ENCODE assay signal across 9 cellular contexts in the genomic region with DNA sequence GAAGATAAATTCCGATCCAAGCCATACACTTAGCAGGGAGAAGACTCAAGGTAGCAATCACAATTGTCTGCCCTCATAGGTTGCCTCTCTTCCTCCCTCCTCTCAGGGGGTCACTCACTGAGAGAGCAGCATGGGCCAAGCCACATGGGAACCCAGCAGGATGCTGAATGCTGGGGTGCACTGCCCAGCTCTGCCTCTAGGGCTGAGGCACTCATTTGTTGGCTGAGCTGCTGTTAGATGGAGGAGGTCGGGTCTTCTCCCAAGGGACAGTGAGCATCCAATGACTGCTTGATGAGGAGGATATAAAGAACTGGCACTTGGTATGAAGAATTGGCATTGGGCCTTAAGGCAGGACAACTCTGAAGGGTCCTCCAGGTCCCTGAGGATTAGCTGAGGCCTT.
DNase-seq lines count a peak whose midpoint lies in the region; ATAC-seq and TF ChIP-seq lines count a peak whose summit lies in the region.
"Had no signal": no experiment of that assay in that cellular context is flagged by ENCODE, and none has a peak within 500 bp of the region (broad histone marks: within the 10 kb centered on the region; RNA-seq: fewer than 3 reads in every experiment).

No MANE protein-coding gene starts in this region.

- ATAC-seq in GM18909 (IDR thresholded peaks at IDR 0.05; ENCODE audit: poor library complexity, unreplicated experiment) (peak; percentile 58), HG02623 (IDR thresholded peaks at IDR 0.05; ENCODE audit: unreplicated experiment) (no peak)
- ATAC-seq: body of pancreas had no signal

- H3K9ac ChIP-seq in Loucy (ENCODE audit: low read depth, low read length, poor library complexity, severe bottlenecking), result no peak overlapping the region

- H2AFZ ChIP-seq in Loucy (ENCODE audit: low read length), result no peak overlapping the region

- H3F3A ChIP-seq in Loucy (ENCODE audit: low read depth), result no peaks in the 10 kb centered on the region

- H3K4me3 ChIP-seq in Loucy (ENCODE audit: low read length, poor library complexity, severe bottlenecking), result no peak overlapping the region
- no peak overlapping the region for H3K4me3 ChIP-seq in epithelial cell of proximal tubule (ENCODE audit: low read depth, low read length)
- H3K4me3 ChIP-seq: body of pancreas had no signal

- DNase-seq in ACHN (peak; percentile 17), epithelial cell of proximal tubule (ENCODE audit: low read depth) (no peak), HPDE6-E6E7 (ENCODE audit: extremely low spot score) (no peak), GM19238 (ENCODE audit: insufficient read length, low spot score) (no peak)
- DNase-seq in activated CD8-positive, alpha-beta memory T cell treated with anti-CD3 and anti-CD28 coated beads for 24 hours, result no peak
- DNase-seq: body of pancreas had no signal

- no peak overlapping the region for H3K4me2 ChIP-seq in Loucy (ENCODE audit: low read depth, low read length, poor library complexity, severe bottlenecking)

- H4K20me1 ChIP-seq in Loucy (ENCODE audit: insufficient read depth, low read length, poor library complexity, severe bottlenecking), result no peaks in the 10 kb centered on the region

- H3K36me3 ChIP-seq in Loucy (ENCODE audit: insufficient read depth, low read length), result no peaks in the 10 kb centered on the region

- no peaks in the 10 kb centered on the region for H3K27me3 ChIP-seq in Loucy (ENCODE audit: insufficient read depth, low read length, poor library complexity, severe bottlenecking)
- H3K27me3 ChIP-seq: body of pancreas had no signal

- in situ Hi-C loops in ACHN (cut with HindIII; ENCODE audit: low pct_ligation_motif_present, low pct_unique_long_range_greater_than_20kb, low sequenced_read_pairs), result no loop called here

- H3K79me2 ChIP-seq in Loucy (ENCODE audit: insufficient read depth, low read length), result no peaks in the 10 kb centered on the region

- TF ChIP-seq CTCF in Loucy (conservative IDR thresholded peaks at IDR 0.05; ENCODE audit: low read length), result peak; percentile 70
- peak; percentile 53 for TF ChIP-seq CTCF in epithelial cell of proximal tubule (conservative IDR thresholded peaks at IDR 0.05; ENCODE audit: low read depth, low read length)

- no peaks in the 10 kb centered on the region for H3K9me3 ChIP-seq in Loucy (ENCODE audit: insufficient read depth, low read depth, low read length)
- H3K9me3 ChIP-seq: body of pancreas had no signal

- no peaks in the 10 kb centered on the region for H3K4me1 ChIP-seq in Loucy (ENCODE audit: insufficient read depth, low read length, poor library complexity, severe bottlenecking)
- H3K4me1 ChIP-seq: body of pancreas had no signal

- no peaks in the 10 kb centered on the region for H3K9me2 ChIP-seq in Loucy (replicated peaks; ENCODE audit: low read depth, low read length)
